Comparison of ENCODE assay signal across 1 cellular context in the genomic region with DNA sequence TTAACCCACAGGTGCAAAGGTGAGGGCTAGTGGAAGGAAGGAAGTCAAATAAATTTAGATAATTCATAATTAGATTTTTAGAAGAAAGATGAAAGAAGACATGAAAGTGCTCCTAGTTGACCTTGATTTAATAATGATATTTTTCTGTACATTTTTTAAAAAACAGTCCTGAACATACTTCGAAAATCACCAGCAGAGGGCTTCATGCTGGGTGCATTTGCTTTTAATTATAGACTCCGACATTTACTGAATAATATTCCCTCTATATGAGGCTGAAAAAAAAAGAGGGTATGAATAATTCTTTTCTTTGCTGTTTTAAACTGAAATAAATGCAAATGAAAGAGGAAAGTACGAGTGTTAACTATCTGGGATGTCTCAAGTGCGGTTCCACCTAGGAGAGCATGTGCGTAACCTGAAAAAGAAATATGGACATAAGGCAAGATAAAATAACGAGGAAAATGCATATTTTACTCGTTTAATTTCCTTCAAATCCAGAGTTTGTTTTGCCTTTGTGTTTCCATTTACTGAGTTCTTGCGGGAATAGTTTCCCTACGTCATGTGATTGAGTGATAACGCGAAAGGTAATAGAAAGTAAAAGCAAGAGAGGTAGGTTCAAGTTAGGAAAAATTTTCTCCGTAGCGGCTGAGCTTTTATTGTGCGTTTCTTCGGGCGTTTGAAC.
TF ChIP-seq lines count a peak whose summit lies in the region.

No MANE protein-coding gene starts in this region.

TF ChIP-seq in H1, 55 proteins besides CTCF, POLR2A, EP300 and RAD21 (continued from another document):
- TF ChIP-seq MAX (IDR thresholded peaks at IDR 0.05) (no peak), CBX8 (IDR thresholded peaks at IDR 0.05; ENCODE audit: borderline replicate concordance, low read depth, low read length) (no peak), MAFK (IDR thresholded peaks at IDR 0.05; ENCODE audit: low read depth, low read length) (no peak), KDM5A (IDR thresholded peaks at IDR 0.05; ENCODE audit: low read length) (no peak), BACH1 (IDR thresholded peaks at IDR 0.05; ENCODE audit: low read length) (no peak), GABPA (IDR thresholded peaks at IDR 0.05; ENCODE audit: borderline replicate concordance, insufficient read depth, low read length) (no peak), SIX5 (IDR thresholded peaks at IDR 0.05; ENCODE audit: low read depth, low read length) (no peak), SIN3A (conservative IDR thresholded peaks at IDR 0.05 in 1 of 2, IDR thresholded peaks at IDR 0.05 in 1 of 2; ENCODE audit: low read depth in 1 of 2, low read length in 2 of 2) (no peak), CREB1 (IDR thresholded peaks at IDR 0.05) (no peak), TAF7 (optimal IDR thresholded peaks at IDR 0.05; ENCODE audit: borderline replicate concordance, low read depth, low read length) (no peak), TBP (IDR thresholded peaks at IDR 0.05; ENCODE audit: low read depth, low read length) (no peak)
